Comparison of ENCODE assay signal across 37 cellular contexts in the genomic region with DNA sequence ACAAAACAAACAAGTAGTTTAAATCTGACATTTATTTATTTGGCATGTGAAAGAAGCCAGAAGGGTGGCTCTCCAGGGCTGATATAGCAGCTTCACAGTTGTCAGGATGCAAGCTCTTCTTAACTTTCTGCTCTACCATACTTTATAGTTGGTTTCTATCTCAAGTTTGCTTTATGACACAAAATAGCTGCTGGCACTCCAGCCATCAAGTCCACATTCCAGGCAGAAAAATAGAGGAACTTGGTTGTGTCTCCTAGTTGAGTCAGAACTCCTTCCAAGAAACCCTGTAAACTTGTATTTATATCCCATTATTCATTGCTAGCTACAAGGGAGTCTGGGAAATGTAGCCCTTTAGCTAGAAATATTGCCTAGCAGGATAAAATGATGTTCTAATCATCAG. TPM values are rescaled to one million over a fixed set of nuclear protein-coding genes. Genes with fewer than 3 reads are reported as not detected.
"Had no signal": no experiment of that assay in that cellular context is flagged by ENCODE, and none has a peak within 500 bp of the region (broad histone marks: within the 10 kb centered on the region; RNA-seq: fewer than 3 reads in every experiment).

No MANE protein-coding gene starts in this region.

- H3K36me3 ChIP-seq: adrenal gland, brain microvascular endothelial cell, breast epithelium had no signal

- H3K27me3 ChIP-seq: adrenal gland, body of pancreas, brain microvascular endothelial cell, breast epithelium had no signal

- H3K27ac ChIP-seq: adrenal gland, body of pancreas, brain microvascular endothelial cell, VCaP had no signal

- H3K4me3 ChIP-seq: adrenal gland, body of pancreas, breast epithelium had no signal

- DNase-seq: activated B cell treated with CpG ODN at 0.5 μM for 24 hours; activated CD4-positive, alpha-beta memory T cell treated with anti-CD3 and anti-CD28 coated beads for 36 hours; activated CD4-positive, alpha-beta T cell treated with anti-CD3 and anti-CD28 coated beads for 4 hours; activated CD4-positive, alpha-beta T cell treated with anti-CD3 and anti-CD28 coated beads, Interleukin-2, amount 10 ng/mL, durations not matched to agents 24 days and 14 days; activated CD4-positive, alpha-beta T cell treated with anti-CD3 and anti-CD28 coated beads, Interleukin-2, amount 50 U/mL, for 1 hour; activated CD4-positive, alpha-beta T cell treated with anti-CD3 and anti-CD28 coated beads, Interleukin-2, amount 50 U/mL, for 4 hours; activated CD4-positive, CD25-positive, alpha-beta regulatory T cell treated with anti-CD3 and anti-CD28 coated beads, Interleukin-2, amount 50 U/mL, for 72 hours; activated CD8-positive, alpha-beta memory T cell treated with anti-CD3 and anti-CD28 coated beads, Interleukin-2, amount 50 U/mL, for 4 hours; activated CD8-positive, alpha-beta T cell treated with anti-CD3 and anti-CD28 coated beads for 36 hours; activated gamma-delta T cell treated with Interleukin-2 at 50 U/mL for 16 hours; activated naive CD4-positive, alpha-beta T cell; activated naive CD4-positive, alpha-beta T cell treated with anti-CD3 and anti-CD28 coated beads for 36 hours; activated naive CD4-positive, alpha-beta T cell treated with anti-CD3 and anti-CD28 coated beads, Interleukin-2, amount 50 U/mL, for 16 hours; activated naive CD8-positive, alpha-beta T cell treated with anti-CD3 and anti-CD28 coated beads for 36 hours; activated T-cell treated with anti-CD3 and anti-CD28 coated beads for 4 hours; activated T-cell treated with anti-CD3 and anti-CD28 coated beads, Interleukin-2, amount 50 U/mL, for 1 hour; activated T-cell treated with anti-CD3 and anti-CD28 coated beads, Interleukin-2, amount 50 U/mL, for 4 hours; activated T-cell treated with anti-CD3 and anti-CD28 coated beads, Interleukin-2, amount 50 U/mL, for 72 hours; adrenal gland; amniotic stem cell; aorta; body of pancreas; brain microvascular endothelial cell; central memory CD4-positive, alpha-beta T cell; T-helper 1 cell; T-helper 2 cell; T-helper 9 cell had no signal

- ATAC-seq: activated CD8-positive, alpha-beta T cell treated with anti-CD3 and anti-CD28 coated beads for 36 hours; activated naive CD4-positive, alpha-beta T cell treated with anti-CD3 and anti-CD28 coated beads, Interleukin-2, amount 50 U/mL, for 72 hours; activated T-cell treated with anti-CD3 and anti-CD28 coated beads, Interleukin-2, amount 50 U/mL, for 4 hours; activated T-cell treated with anti-CD3 and anti-CD28 coated beads, Interleukin-2, amount 50 U/mL, for 72 hours; activated T-helper 17 cell treated with anti-CD3 and anti-CD28 coated beads, Interleukin-2, amount 50 U/mL, for 72 hours; body of pancreas had no signal

- H3K4me3 Mint-ChIP-seq: activated B cell treated with CpG ODN at 0.5 μM for 24 hours; activated CD4-positive, alpha-beta memory T cell treated with anti-CD3 and anti-CD28 coated beads for 36 hours; activated CD4-positive, alpha-beta T cell treated with anti-CD3 and anti-CD28 coated beads, Interleukin-2, amount 10 ng/mL, durations not matched to agents 24 days and 14 days; activated CD8-positive, alpha-beta T cell treated with anti-CD3 and anti-CD28 coated beads for 36 hours; activated naive CD4-positive, alpha-beta T cell treated with anti-CD3 and anti-CD28 coated beads for 36 hours; activated naive CD8-positive, alpha-beta T cell treated with anti-CD3 and anti-CD28 coated beads for 36 hours; activated T-cell treated with anti-CD3 and anti-CD28 coated beads, Interleukin-2, amount 50 U/mL, for 4 hours; activated T-cell treated with anti-CD3 and anti-CD28 coated beads, Interleukin-2, amount 50 U/mL, for 72 hours; activated T-helper 1 cell treated with anti-CD3 and anti-CD28 coated beads, Interleukin-12 subunit alpha, Interleukin-12 subunit beta, Interleukin-2, Interleukin-4 antibody, amounts not matched to agents 30 ng/mL and 10 ng/mL and 1 ng/mL, durations not matched to agents 14 hours and 24 hours and 36 hours; activated T-helper 17 cell treated with anti-CD3 and anti-CD28 coated beads, Interleukin-2, amount 50 U/mL, for 72 hours; T-helper 1 cell treated with Interleukin-12 subunit alpha and Interleukin-12 subunit beta and Interleukin-4 antibody, amounts not matched to agents 30 μg/mL and 1 μg/mL, for 36 hours; T-helper 2 cell treated with Interferon-gamma antibody and Interleukin-4, amounts not matched to agents 5 μg/mL and 100 μg/mL, for 36 hours had no signal

- H3K9me3 Mint-ChIP-seq: activated CD4-positive, alpha-beta T cell treated with anti-CD3 and anti-CD28 coated beads, Interleukin-2, amount 10 ng/mL, durations not matched to agents 24 days and 14 days; activated CD8-positive, alpha-beta T cell treated with anti-CD3 and anti-CD28 coated beads for 36 hours; activated naive CD4-positive, alpha-beta T cell treated with anti-CD3 and anti-CD28 coated beads for 36 hours; activated naive CD8-positive, alpha-beta T cell treated with anti-CD3 and anti-CD28 coated beads for 36 hours; activated T-cell treated with anti-CD3 and anti-CD28 coated beads, Interleukin-2, amount 50 U/mL, for 72 hours; activated T-helper 17 cell treated with anti-CD3 and anti-CD28 coated beads, Interleukin-2, amount 50 U/mL, for 72 hours; T-helper 1 cell treated with Interleukin-12 subunit alpha and Interleukin-12 subunit beta and Interleukin-4 antibody, amounts not matched to agents 30 μg/mL and 1 μg/mL, for 36 hours; T-helper 2 cell treated with Interferon-gamma antibody and Interleukin-4, amounts not matched to agents 5 μg/mL and 100 μg/mL, for 36 hours had no signal

- H3K4me1 Mint-ChIP-seq: activated B cell treated with CpG ODN at 0.5 μM for 24 hours; activated CD4-positive, alpha-beta T cell treated with anti-CD3 and anti-CD28 coated beads, Interleukin-2, amount 10 ng/mL, durations not matched to agents 24 days and 14 days; activated naive CD8-positive, alpha-beta T cell treated with anti-CD3 and anti-CD28 coated beads for 36 hours; activated T-helper 17 cell treated with anti-CD3 and anti-CD28 coated beads, Interleukin-2, amount 50 U/mL, for 72 hours had no signal

- H3K36me3 Mint-ChIP-seq: activated CD4-positive, alpha-beta memory T cell treated with anti-CD3 and anti-CD28 coated beads for 36 hours; activated naive CD4-positive, alpha-beta T cell treated with anti-CD3 and anti-CD28 coated beads, Interleukin-2, amount 50 U/mL, for 72 hours; activated naive CD8-positive, alpha-beta T cell treated with anti-CD3 and anti-CD28 coated beads for 36 hours had no signal

- H3K27ac Mint-ChIP-seq: activated B cell treated with CpG ODN at 0.5 μM for 24 hours; activated CD4-positive, alpha-beta memory T cell treated with anti-CD3 and anti-CD28 coated beads for 36 hours; activated CD4-positive, alpha-beta T cell treated with anti-CD3 and anti-CD28 coated beads, Interleukin-2, amount 10 ng/mL, durations not matched to agents 24 days and 14 days; activated CD8-positive, alpha-beta T cell treated with anti-CD3 and anti-CD28 coated beads for 36 hours; activated naive CD4-positive, alpha-beta T cell treated with anti-CD3 and anti-CD28 coated beads for 36 hours; activated naive CD4-positive, alpha-beta T cell treated with anti-CD3 and anti-CD28 coated beads, Interleukin-2, amount 50 U/mL, for 72 hours; activated naive CD8-positive, alpha-beta T cell treated with anti-CD3 and anti-CD28 coated beads for 36 hours; activated T-cell treated with anti-CD3 and anti-CD28 coated beads, Interleukin-2, amount 50 U/mL, for 72 hours; activated T-helper 1 cell treated with anti-CD3 and anti-CD28 coated beads, Interleukin-12 subunit alpha, Interleukin-12 subunit beta, Interleukin-2, Interleukin-4 antibody, amounts not matched to agents 30 ng/mL and 10 ng/mL and 1 ng/mL, durations not matched to agents 14 hours and 24 hours and 36 hours; activated T-helper 17 cell treated with anti-CD3 and anti-CD28 coated beads, Interleukin-2, amount 50 U/mL, for 72 hours; T-helper 1 cell treated with Interleukin-12 subunit alpha and Interleukin-12 subunit beta and Interleukin-4 antibody, amounts not matched to agents 30 μg/mL and 1 μg/mL, for 36 hours; T-helper 2 cell treated with Interferon-gamma antibody and Interleukin-4, amounts not matched to agents 5 μg/mL and 100 μg/mL, for 36 hours had no signal

- H3K9me3 ChIP-seq: adrenal gland, body of pancreas, breast epithelium had no signal

- H3K4me1 ChIP-seq: breast epithelium had no signal

- FAIRE-seq: astrocyte, TTC549 had no signal

RNA-seq across cellular contexts. Expression of a gene that starts 24.0 kb away (rescaled TPM):
- total RNA-seq: activated CD4-positive, alpha-beta memory T cell treated with anti-CD3 and anti-CD28 coated beads for 36 hours; activated CD4-positive, alpha-beta T cell treated with anti-CD3 and anti-CD28 coated beads, Interleukin-2, amount 10 ng/mL, durations not matched to agents 24 days and 14 days; activated CD8-positive, alpha-beta memory T cell treated with anti-CD3 and anti-CD28 coated beads for 36 hours; activated CD8-positive, alpha-beta T cell treated with anti-CD3 and anti-CD28 coated beads for 36 hours; activated naive CD4-positive, alpha-beta T cell treated with anti-CD3 and anti-CD28 coated beads for 36 hours; activated naive CD4-positive, alpha-beta T cell treated with anti-CD3 and anti-CD28 coated beads, Interleukin-2, amount 50 U/mL, for 72 hours; activated naive CD8-positive, alpha-beta T cell treated with anti-CD3 and anti-CD28 coated beads for 36 hours; activated T-cell treated with anti-CD3 and anti-CD28 coated beads, Interleukin-2, amount 50 U/mL, for 4 hours; activated T-cell treated with anti-CD3 and anti-CD28 coated beads, Interleukin-2, amount 50 U/mL, for 72 hours; activated T-helper 1 cell treated with anti-CD3 and anti-CD28 coated beads, Interleukin-12 subunit alpha, Interleukin-12 subunit beta, Interleukin-2, Interleukin-4 antibody, amounts not matched to agents 30 ng/mL and 10 ng/mL and 1 ng/mL, durations not matched to agents 14 hours and 24 hours and 36 hours; activated T-helper 17 cell treated with anti-CD3 and anti-CD28 coated beads, Interleukin-2, amount 50 U/mL, for 72 hours; astrocyte had no signal
